Comparison of ENCODE assay signal across 30 cellular contexts in the genomic region with DNA sequence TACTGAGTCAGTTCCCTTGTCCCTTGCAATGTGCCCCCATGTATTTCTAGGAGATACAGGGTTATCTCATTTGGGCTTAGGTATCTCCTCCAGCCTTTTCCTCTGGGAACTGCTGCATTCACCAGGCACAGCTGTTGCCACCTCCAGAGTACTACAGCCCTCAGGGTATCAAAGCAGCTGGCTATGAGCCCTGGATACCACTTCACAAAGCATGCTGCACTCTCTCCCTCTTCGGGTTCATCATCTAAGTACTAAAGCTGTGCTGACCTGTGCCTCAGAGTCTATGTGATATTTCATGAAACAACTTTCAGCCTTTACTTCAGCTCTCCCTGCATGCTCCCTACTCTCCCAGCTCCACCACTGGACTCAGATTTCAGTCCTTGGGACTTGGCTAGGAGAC.
"Had no signal": no experiment of that assay in that cellular context is flagged by ENCODE, and none has a peak within 500 bp of the region (broad histone marks: within the 10 kb centered on the region; RNA-seq: fewer than 3 reads in every experiment).

No MANE protein-coding gene starts in this region.

- H3K27ac ChIP-seq: ascending aorta, gastroesophageal sphincter, lower lobe of right lung, right lobe of liver, skin epidermis, uterus had no signal

- H3K4me1 ChIP-seq: ascending aorta, gastroesophageal sphincter, lower lobe of right lung, right lobe of liver, uterus had no signal

- ATAC-seq: activated CD4-positive, alpha-beta T cell treated with anti-CD3 and anti-CD28 coated beads for 36 hours; gastroesophageal sphincter; lower lobe of right lung; right lobe of liver had no signal

- H3K27me3 ChIP-seq: ascending aorta, gastroesophageal sphincter, right lobe of liver, uterus had no signal

- DNase-seq: activated B cell treated with CpG ODN at 0.5 μM for 24 hours; activated CD4-positive, alpha-beta T cell treated with anti-CD3 and anti-CD28 coated beads for 36 hours; activated CD4-positive, alpha-beta T cell treated with anti-CD3 and anti-CD28 coated beads, Interleukin-2, amount 50 U/mL, for 4 hours; activated CD8-positive, alpha-beta memory T cell treated with anti-CD3 and anti-CD28 coated beads for 24 hours; activated effector memory CD4-positive, alpha-beta T cell treated with Interleukin-2 at 50 U/mL for 16 hours; activated naive CD4-positive, alpha-beta T cell treated with anti-CD3 and anti-CD28 coated beads, Interleukin-2, amount 10 ng/mL, durations not matched to agents 7 days and 5 days; activated naive CD8-positive, alpha-beta T cell treated with anti-CD3 and anti-CD28 coated beads, Interleukin-2, amount 10 ng/mL, durations not matched to agents 7 days and 5 days; caudate nucleus; cortex of kidney; hippocampal formation; immature natural killer cell; kidney; lower lobe of right lung; mesenchymal stem cell; posterior cingulate gyrus; right lobe of liver; stimulated activated CD4-positive, alpha-beta T cell treated with anti-CD3 and anti-CD28 coated beads, Interleukin-12 subunit alpha, Interleukin-12 subunit beta, amount 100 ng/mL, for 4 hours; stimulated activated CD4-positive, alpha-beta T cell treated with anti-CD3 and anti-CD28 coated beads, Interleukin-4, amount 100 ng/mL, for 1 hour; stimulated activated naive CD8-positive, alpha-beta T cell treated with anti-CD3 and anti-CD28 coated beads, Interleukin-15, amount 100 ng/mL, for 72 hours; substantia nigra; T-helper 1 cell; uterus had no signal

- H3K27ac Mint-ChIP-seq: activated B cell treated with CpG ODN at 0.5 μM for 24 hours; activated CD4-positive, alpha-beta T cell treated with anti-CD3 and anti-CD28 coated beads for 36 hours; activated naive CD4-positive, alpha-beta T cell treated with anti-CD3 and anti-CD28 coated beads, Interleukin-2, amount 10 ng/mL, durations not matched to agents 7 days and 5 days; activated naive CD8-positive, alpha-beta T cell treated with anti-CD3 and anti-CD28 coated beads, Interleukin-2, amount 10 ng/mL, durations not matched to agents 7 days and 5 days; brain; immature natural killer cell; natural killer cell treated with Interleukin-12 subunit alpha and Interleukin-12 subunit beta and Interleukin-15 and Interleukin-18, amount 100 ng/mL, for 72 hours; stimulated activated naive CD8-positive, alpha-beta T cell treated with anti-CD3 and anti-CD28 coated beads, Interleukin-15, amount 100 ng/mL, for 72 hours; T-helper 2 cell treated with Interferon-gamma antibody and Interleukin-4, amounts not matched to agents 5 μg/mL and 100 μg/mL, for 36 hours; type B pancreatic cell had no signal

- H3K36me3 Mint-ChIP-seq: activated naive CD4-positive, alpha-beta T cell treated with anti-CD3 and anti-CD28 coated beads, Interleukin-2, amount 10 ng/mL, durations not matched to agents 7 days and 5 days; activated naive CD8-positive, alpha-beta T cell treated with anti-CD3 and anti-CD28 coated beads, Interleukin-2, amount 10 ng/mL, durations not matched to agents 7 days and 5 days; brain; immature natural killer cell; natural killer cell treated with Interleukin-12 subunit alpha and Interleukin-12 subunit beta and Interleukin-15 and Interleukin-18, amount 100 ng/mL, for 72 hours; type B pancreatic cell had no signal

- H3K4me3 ChIP-seq: ascending aorta, gastroesophageal sphincter, lower lobe of right lung, right lobe of liver, skin epidermis, uterus had no signal

- H3K4me1 Mint-ChIP-seq: activated B cell treated with CpG ODN at 0.5 μM for 24 hours; activated CD4-positive, alpha-beta T cell treated with anti-CD3 and anti-CD28 coated beads for 36 hours; activated naive CD4-positive, alpha-beta T cell treated with anti-CD3 and anti-CD28 coated beads, Interleukin-2, amount 10 ng/mL, durations not matched to agents 7 days and 5 days; activated naive CD8-positive, alpha-beta T cell treated with anti-CD3 and anti-CD28 coated beads, Interleukin-2, amount 10 ng/mL, durations not matched to agents 7 days and 5 days; brain; immature natural killer cell; stimulated activated naive CD8-positive, alpha-beta T cell treated with anti-CD3 and anti-CD28 coated beads, Interleukin-15, amount 100 ng/mL, for 72 hours had no signal

- FAIRE-seq: endothelial cell of umbilical vein, kidney had no signal

- H3K9me3 ChIP-seq: ascending aorta, gastroesophageal sphincter, lower lobe of right lung, right lobe of liver, uterus had no signal

- H3K36me3 ChIP-seq: ascending aorta, gastroesophageal sphincter, lower lobe of right lung, right lobe of liver, uterus had no signal

- H3K27me3 Mint-ChIP-seq: activated B cell treated with CpG ODN at 0.5 μM for 24 hours; stimulated activated naive CD8-positive, alpha-beta T cell treated with anti-CD3 and anti-CD28 coated beads, Interleukin-15, amount 100 ng/mL, for 72 hours; type B pancreatic cell had no signal

- H3K9me3 Mint-ChIP-seq: activated naive CD4-positive, alpha-beta T cell treated with anti-CD3 and anti-CD28 coated beads, Interleukin-2, amount 10 ng/mL, durations not matched to agents 7 days and 5 days; activated naive CD8-positive, alpha-beta T cell treated with anti-CD3 and anti-CD28 coated beads, Interleukin-2, amount 10 ng/mL, durations not matched to agents 7 days and 5 days; natural killer cell treated with Interleukin-12 subunit alpha and Interleukin-12 subunit beta and Interleukin-15 and Interleukin-18, amount 100 ng/mL, for 72 hours; stimulated activated naive CD8-positive, alpha-beta T cell treated with anti-CD3 and anti-CD28 coated beads, Interleukin-15, amount 100 ng/mL, for 72 hours; T-helper 2 cell treated with Interferon-gamma antibody and Interleukin-4, amounts not matched to agents 5 μg/mL and 100 μg/mL, for 36 hours; type B pancreatic cell had no signal

- H3K4me3 Mint-ChIP-seq: activated B cell treated with CpG ODN at 0.5 μM for 24 hours; activated CD4-positive, alpha-beta T cell treated with anti-CD3 and anti-CD28 coated beads for 36 hours; activated naive CD4-positive, alpha-beta T cell treated with anti-CD3 and anti-CD28 coated beads, Interleukin-2, amount 10 ng/mL, durations not matched to agents 7 days and 5 days; activated naive CD8-positive, alpha-beta T cell treated with anti-CD3 and anti-CD28 coated beads, Interleukin-2, amount 10 ng/mL, durations not matched to agents 7 days and 5 days; brain; immature natural killer cell; natural killer cell treated with Interleukin-12 subunit alpha and Interleukin-12 subunit beta and Interleukin-15 and Interleukin-18, amount 100 ng/mL, for 72 hours; stimulated activated naive CD8-positive, alpha-beta T cell treated with anti-CD3 and anti-CD28 coated beads, Interleukin-15, amount 100 ng/mL, for 72 hours; T-helper 2 cell treated with Interferon-gamma antibody and Interleukin-4, amounts not matched to agents 5 μg/mL and 100 μg/mL, for 36 hours; type B pancreatic cell had no signal
